Comparison of ENCODE assay signal across 15 cellular contexts in genomic region chr1:160623860-160624259, GRCh38. TPM values are rescaled to one million over a fixed set of nuclear protein-coding genes. Genes with fewer than 3 reads are reported as not detected.
A peak's percentile ranks its signal among the peaks of the same experiment; 100 is the strongest.
DNase-seq lines count a peak whose midpoint lies in the region; ATAC-seq and TF ChIP-seq lines count a peak whose summit lies in the region.
"Had no signal": no experiment of that assay in that cellular context is flagged by ENCODE, and none has a peak within 500 bp of the region (broad histone marks: within the 10 kb centered on the region; RNA-seq: fewer than 3 reads in every experiment).

No MANE protein-coding gene starts in this region.

- no peak overlapping the region for H3K27ac ChIP-seq in colonic mucosa

- no peaks in the 10 kb centered on the region for H3K9me3 ChIP-seq in colonic mucosa

- peak overlapping the region; percentile 99 for H3K27ac Mint-ChIP-seq in activated naive CD4-positive, alpha-beta T cell treated with anti-CD3 and anti-CD28 coated beads, Interleukin-2, amount 50 U/mL, for 24 hours
- H3K27ac Mint-ChIP-seq in IgD-negative memory B cell, result peak overlapping the region; percentile 19 to 47 (median 30)
- peak overlapping the region; percentile 95 to 100 for H3K27ac Mint-ChIP-seq in activated naive CD4-positive, alpha-beta T cell treated with anti-CD3 and anti-CD28 coated beads, Interleukin-2, amount 50 U/mL, for 72 hours
- peak overlapping the region; percentile 92 to 99 for H3K27ac Mint-ChIP-seq in stimulated activated naive CD8-positive, alpha-beta T cell treated with anti-CD3 and anti-CD28 coated beads, Interleukin-15, amount 100 ng/mL, for 72 hours
- H3K27ac Mint-ChIP-seq: natural killer cell had no signal

- no peaks in the 10 kb centered on the region for H3K4me1 ChIP-seq in colonic mucosa

- H3K4me3 ChIP-seq in colonic mucosa, result no peak overlapping the region

- peaks cover 95% of the 10 kb centered on the region for H3K4me1 Mint-ChIP-seq in activated naive CD4-positive, alpha-beta T cell treated with anti-CD3 and anti-CD28 coated beads, Interleukin-2, amount 50 U/mL, for 24 hours
- H3K4me1 Mint-ChIP-seq in IgD-negative memory B cell, result peaks cover 67 to 77% (median 76%) of the 10 kb centered on the region in 3 donors
- H3K4me1 Mint-ChIP-seq in stimulated activated naive CD8-positive, alpha-beta T cell treated with anti-CD3 and anti-CD28 coated beads, Interleukin-15, amount 100 ng/mL, for 72 hours, result peaks cover 93% of the 10 kb centered on the region

- no peak for TF ChIP-seq CTCF in colonic mucosa (IDR thresholded peaks at IDR 0.05)

- H3K9me3 Mint-ChIP-seq in activated naive CD4-positive, alpha-beta T cell treated with anti-CD3 and anti-CD28 coated beads, Interleukin-2, amount 50 U/mL, for 24 hours, result peaks cover 4% of the 10 kb centered on the region
- peaks cover 1 to 4% (median 3%) of the 10 kb centered on the region in 3 donors for H3K9me3 Mint-ChIP-seq in IgD-negative memory B cell
- peaks cover 0 to 7% of the 10 kb centered on the region in 2 donors for H3K9me3 Mint-ChIP-seq in activated naive CD4-positive, alpha-beta T cell treated with anti-CD3 and anti-CD28 coated beads, Interleukin-2, amount 50 U/mL, for 72 hours
- H3K9me3 Mint-ChIP-seq in stimulated activated naive CD8-positive, alpha-beta T cell treated with anti-CD3 and anti-CD28 coated beads, Interleukin-15, amount 100 ng/mL, for 72 hours, result peaks cover 0 to 6% of the 10 kb centered on the region in 2 donors
- H3K9me3 Mint-ChIP-seq: natural killer cell had no signal

- H3K9ac ChIP-seq in colonic mucosa (ENCODE audit: low read depth in 2 of 2, low read length in 2 of 2), result no peak overlapping the region

- H3K27me3 Mint-ChIP-seq in activated naive CD4-positive, alpha-beta T cell treated with anti-CD3 and anti-CD28 coated beads, Interleukin-2, amount 50 U/mL, for 24 hours, result no peaks in the 10 kb centered on the region
- peaks cover 3% of the 10 kb centered on the region for H3K27me3 Mint-ChIP-seq in IgD-negative memory B cell
- H3K27me3 Mint-ChIP-seq in stimulated activated naive CD8-positive, alpha-beta T cell treated with anti-CD3 and anti-CD28 coated beads, Interleukin-15, amount 100 ng/mL, for 72 hours, result no peaks in the 10 kb centered on the region

- peak in 1 of 2 donors; percentile 8 for ATAC-seq in activated naive CD4-positive, alpha-beta T cell treated with anti-CD3 and anti-CD28 coated beads, Interleukin-2, amount 50 U/mL, for 72 hours
- ATAC-seq in stimulated activated naive CD8-positive, alpha-beta T cell treated with anti-CD3 and anti-CD28 coated beads, Interleukin-15, amount 100 ng/mL, for 72 hours, result peak; percentile 57
- ATAC-seq in HG02642 (IDR thresholded peaks at IDR 0.05; ENCODE audit: poor library complexity, unreplicated experiment), result no peak

- intact Hi-C loops in colonic mucosa (cut with DNase I), result no loop called here

- no peaks in the 10 kb centered on the region for H3K27me3 ChIP-seq in colonic mucosa

- H3K4me3 Mint-ChIP-seq in activated naive CD4-positive, alpha-beta T cell treated with anti-CD3 and anti-CD28 coated beads, Interleukin-2, amount 50 U/mL, for 24 hours, result peak overlapping the region; percentile 87
- peak overlapping the region in 3 of 4 donors; percentile 28 to 90 (median 86) for H3K4me3 Mint-ChIP-seq in IgD-negative memory B cell
- peak overlapping the region; percentile 73 to 81 for H3K4me3 Mint-ChIP-seq in stimulated activated naive CD8-positive, alpha-beta T cell treated with anti-CD3 and anti-CD28 coated beads, Interleukin-15, amount 100 ng/mL, for 72 hours
- H3K4me3 Mint-ChIP-seq: natural killer cell had no signal

- no peak for DNase-seq in activated naive CD4-positive, alpha-beta T cell (lab: John Stamatoyannopoulos, UW)
- no peak for DNase-seq in activated naive CD4-positive, alpha-beta T cell treated with anti-CD3 and anti-CD28 coated beads, Interleukin-2, amount 50 U/mL, for 72 hours (ENCODE audit: low spot score in 2 of 2)
- DNase-seq in stimulated activated naive CD8-positive, alpha-beta T cell treated with anti-CD3 and anti-CD28 coated beads, Interleukin-15, amount 100 ng/mL, for 72 hours, result peak in 1 of 2 donors; percentile 41
- DNase-seq in colonic mucosa, result no peak
- DNase-seq in Ammon's horn (ENCODE audit: low spot score), result no peak
- DNase-seq: glutamatergic neuron; natural killer cell; NCI-H1694; stimulated activated CD4-positive, alpha-beta T cell treated with anti-CD3 and anti-CD28 coated beads, Interleukin-4, amount 100 ng/mL, for 1 hour; stimulated activated naive CD4-positive, alpha-beta T cell had no signal

- H3K36me3 ChIP-seq in colonic mucosa, result no peaks in the 10 kb centered on the region

- peaks cover 63% of the 10 kb centered on the region for H3K36me3 Mint-ChIP-seq in activated naive CD4-positive, alpha-beta T cell treated with anti-CD3 and anti-CD28 coated beads, Interleukin-2, amount 50 U/mL, for 24 hours
- peaks cover 6% of the 10 kb centered on the region for H3K36me3 Mint-ChIP-seq in IgD-negative memory B cell
- H3K36me3 Mint-ChIP-seq in activated naive CD4-positive, alpha-beta T cell treated with anti-CD3 and anti-CD28 coated beads, Interleukin-2, amount 50 U/mL, for 72 hours, result peaks cover 47 to 91% of the 10 kb centered on the region in 2 donors
- H3K36me3 Mint-ChIP-seq: natural killer cell had no signal

RNA-seq across cellular contexts. Expression of gene SLAMF1, which starts 23.0 kb away (rescaled TPM):
- polyA plus RNA-seq in IgD-negative memory B cell, result 17.2 TPM
- 10 to 100 TPM; 84.3 to 96.3 TPM for total RNA-seq in activated naive CD4-positive, alpha-beta T cell treated with anti-CD3 and anti-CD28 coated beads, Interleukin-2, amount 50 U/mL, for 72 hours
- total RNA-seq in colonic mucosa, result 1 to 10 TPM in 1 of 2 donors, under 1 TPM in 1; 0.69 to 1.2 TPM
- total RNA-seq: endothelial cell of umbilical vein, renal cortical epithelial cell had no signal
- polyA plus RNA-seq: endothelial cell of umbilical vein had no signal

RNA-seq across cellular contexts. Expression of gene CD84, which starts 44.6 kb away (rescaled TPM):
- 8.7 TPM for polyA plus RNA-seq in IgD-negative memory B cell
- total RNA-seq in activated naive CD4-positive, alpha-beta T cell treated with anti-CD3 and anti-CD28 coated beads, Interleukin-2, amount 50 U/mL, for 72 hours, result 10 to 100 TPM; 14.9 to 37.0 TPM
- 1 to 10 TPM; 1.3 to 3.0 TPM for total RNA-seq in colonic mucosa
- total RNA-seq: endothelial cell of umbilical vein, renal cortical epithelial cell had no signal
- polyA plus RNA-seq: endothelial cell of umbilical vein had no signal

Comparison
In these comparisons a context has a peak if more than half of its experiments do, and no peak if none do; other contexts are left out.
1. H3K27ac Mint-ChIP-seq: peak in every context shown above with its lines; median percentile 99 in activated naive CD4-positive, alpha-beta T cell treated with anti-CD3 and anti-CD28 coated beads, Interleukin-2, amount 50 U/mL, for 24 hours; 98 in activated naive CD4-positive, alpha-beta T cell treated with anti-CD3 and anti-CD28 coated beads, Interleukin-2, amount 50 U/mL, for 72 hours; 96 in stimulated activated naive CD8-positive, alpha-beta T cell treated with anti-CD3 and anti-CD28 coated beads, Interleukin-15, amount 100 ng/mL, for 72 hours; 30 in IgD-negative memory B cell.
2. RNA of gene SLAMF1, which starts 23.0 kb away (total RNA-seq): 84.3 to 96.3 TPM in activated naive CD4-positive, alpha-beta T cell treated with anti-CD3 and anti-CD28 coated beads, Interleukin-2, amount 50 U/mL, for 72 hours; 0.69 to 1.2 TPM in colonic mucosa; every median in the first group is over 10 times any median in the second.
3. Peak in every context shown above with its lines, with median percentiles within 50 percentile points of each other: H3K4me3 Mint-ChIP-seq.